In genomic region chr2:165434865-165435500, GRCh38 we compare ENCODE assay signal across 25 cellular contexts. TPM values are rescaled to one million over a fixed set of nuclear protein-coding genes. Genes with fewer than 3 reads are reported as not detected.
A peak's percentile ranks its signal among the peaks of the same experiment; 100 is the strongest.
DNase-seq lines count a peak whose midpoint lies in the region; ATAC-seq and TF ChIP-seq lines count a peak whose summit lies in the region.
"Had no signal": no experiment of that assay in that cellular context is flagged by ENCODE, and none has a peak within 500 bp of the region (broad histone marks: within the 10 kb centered on the region; RNA-seq: fewer than 3 reads in every experiment).

No MANE protein-coding gene starts in this region.

- H3K36me3 Mint-ChIP-seq in Caco-2 (ENCODE audit: insufficient read depth, unreplicated experiment), result peaks cover 4% of the 10 kb centered on the region
- no peaks in the 10 kb centered on the region; the same call in 1 of the 2 replicates for H3K36me3 Mint-ChIP-seq in WTC11
- peaks cover 1% of the 10 kb centered on the region for H3K36me3 Mint-ChIP-seq in neural progenitor cell
- no peaks in the 10 kb centered on the region for H3K36me3 Mint-ChIP-seq in natural killer cell
- H3K36me3 Mint-ChIP-seq: CD14-positive monocyte had no signal

- H3K4me1 Mint-ChIP-seq in Caco-2 (ENCODE audit: low read depth, unreplicated experiment), result peaks cover 7% of the 10 kb centered on the region
- peaks cover 45% of the 10 kb centered on the region for H3K4me1 Mint-ChIP-seq in WTC11
- H3K4me1 Mint-ChIP-seq in neural progenitor cell, result peaks cover 41% of the 10 kb centered on the region
- H3K4me1 Mint-ChIP-seq in natural killer cell, result peaks cover 17 to 22% of the 10 kb centered on the region in 2 donors
- H3K4me1 Mint-ChIP-seq: CD14-positive monocyte had no signal

- no TSS peak for BruUV-seq in Caco-2 (replicated peaks; lab: Mats Ljungman, UMichigan)

- TF ChIP-seq CTCF in Caco-2 (IDR thresholded peaks at IDR 0.05; ENCODE audit: insufficient read depth in 1 of 2, low read depth in 1 of 2, low read length in 1 of 2, severe bottlenecking in 1 of 2, unreplicated experiment in 1 of 2) (no peak), HEK293 (tag by site-specific recombination; IDR thresholded peaks at IDR 0.05) (no peak), WTC11 (IDR thresholded peaks at IDR 0.05) (no peak), neural progenitor cell (IDR thresholded peaks at IDR 0.05) (no peak), natural killer cell (IDR thresholded peaks at IDR 0.05) (no peak)

- H3K27me3 Mint-ChIP-seq in Caco-2 (ENCODE audit: insufficient read depth, unreplicated experiment) (no peaks in the 10 kb centered on the region), WTC11 (ENCODE audit: low read depth) (no peaks in the 10 kb centered on the region), neural progenitor cell (ENCODE audit: insufficient read depth, low read depth) (no peaks in the 10 kb centered on the region), natural killer cell (ENCODE audit: low read depth in 2 of 2) (no peaks in the 10 kb centered on the region)

- H3K27me3 ChIP-seq in Caco-2 (replicated peaks; ENCODE audit: control insufficient read depth, insufficient read depth, low read length) (no peaks in the 10 kb centered on the region), neural progenitor cell (no peaks in the 10 kb centered on the region)
- H3K27me3 ChIP-seq: MG63, Peyer's patch, SJSA1 had no signal

- no peaks in the 10 kb centered on the region for H3K9me3 ChIP-seq in Caco-2
- H3K9me3 ChIP-seq in HEK293 (ENCODE audit: control insufficient read depth, insufficient read depth, low read depth, low read length), result no peaks in the 10 kb centered on the region
- H3K9me3 ChIP-seq in neural progenitor cell (ENCODE audit: low read depth), result no peaks in the 10 kb centered on the region
- H3K9me3 ChIP-seq: MG63, Peyer's patch, SJSA1 had no signal

- peaks cover 36% of the 10 kb centered on the region for H3F3A ChIP-seq in neural progenitor cell (ENCODE audit: low read depth)

- H3K4me2 ChIP-seq in neural progenitor cell, result peak overlapping the region; percentile 52

- POLR2A ChIA-PET in Caco-2 (lab: Charles Lee), result interaction anchor here (0.6 kb wide), 1 partner anchor 359 kb away, joined by 3 read pairs; the partner anchor contains the start of gene GALNT3
- POLR2A ChIA-PET in HEK293 (lab: Yijun Ruan, JAX), result no interaction called here
- POLR2A ChIA-PET in WTC11 (lab: Charles Lee), result no interaction called here

- ATAC-seq in WTC11 (peak; percentile 76), natural killer cell (no peak), HG02973 (IDR thresholded peaks at IDR 0.05; ENCODE audit: unreplicated experiment) (no peak)

- H3K27ac Mint-ChIP-seq in Caco-2 (ENCODE audit: unreplicated experiment), result peak overlapping the region; percentile 84
- H3K27ac Mint-ChIP-seq in WTC11, result peak overlapping the region; percentile 30; the same call in 1 of the 2 replicates
- peak overlapping the region; percentile 61 for H3K27ac Mint-ChIP-seq in neural progenitor cell
- H3K27ac Mint-ChIP-seq in natural killer cell, result no peak overlapping the region
- H3K27ac Mint-ChIP-seq: CD14-positive monocyte, HFFc6 had no signal

- H3K4me3 ChIP-seq in Caco-2 (ENCODE audit: low read depth, low read length) (no peak overlapping the region), HEK293 (ENCODE audit: low read depth, low read length) (no peak overlapping the region), neural progenitor cell (no peak overlapping the region)
- H3K4me3 ChIP-seq: MG63, Peyer's patch, SJSA1 had no signal

- intact Hi-C loops in Caco-2 (cut with micrococcal nuclease; ENCODE audit: unreplicated experiment) (loop anchor here (1.0 kb wide), 3 partner anchors 18 to 34 kb away; partner anchors contain the start of gene CSRNP3), natural killer cell (cut with micrococcal nuclease) (no loop called here)

- H3K4me3 Mint-ChIP-seq in Caco-2 (ENCODE audit: unreplicated experiment) (peak overlapping the region; percentile 42), WTC11 (no peak overlapping the region), neural progenitor cell (peak overlapping the region; percentile 15), natural killer cell (no peak overlapping the region)
- H3K4me3 Mint-ChIP-seq: CD14-positive monocyte, HFFc6 had no signal

- H2AFZ ChIP-seq in neural progenitor cell (replicated peaks), result no peak overlapping the region

- peaks cover 25% of the 10 kb centered on the region for H3K4me1 ChIP-seq in Caco-2
- H3K4me1 ChIP-seq in HEK293 (ENCODE audit: control insufficient read depth, insufficient read depth, low read length), result peaks cover 11% of the 10 kb centered on the region; the same call in 1 of the 2 replicates
- peaks cover 39% of the 10 kb centered on the region for H3K4me1 ChIP-seq in neural progenitor cell
- H3K4me1 ChIP-seq: Peyer's patch, SJSA1 had no signal

- H3K9ac ChIP-seq in neural progenitor cell, result no peak overlapping the region

- no peaks in the 10 kb centered on the region for H3K79me2 ChIP-seq in neural progenitor cell (ENCODE audit: low read depth)

- H3K36me3 ChIP-seq in Caco-2 (ENCODE audit: control insufficient read depth, insufficient read depth, low read length), result no peaks in the 10 kb centered on the region
- H3K36me3 ChIP-seq in HEK293 (ENCODE audit: control insufficient read depth in 2 of 2, insufficient read depth in 1 of 2, low read length in 2 of 2), result no peaks in the 10 kb centered on the region
- no peaks in the 10 kb centered on the region for H3K36me3 ChIP-seq in neural progenitor cell
- H3K36me3 ChIP-seq: MG63, Peyer's patch, SJSA1 had no signal

- CTCF ChIA-PET in Caco-2 (lab: Charles Lee), result interaction anchor here (0.7 to 1.4 kb wide), 3 partner anchors 15 to 439 kb away, joined by 3 to 7 read pairs (median 4); partner anchors contain the start of gene CSRNP3
- CTCF ChIA-PET in HEK293 (lab: Yijun Ruan, JAX), result interaction anchor here (0.9 kb wide), 1 partner anchor 33 kb away, joined by 3 read pairs; no protein-coding TSS in a partner anchor
- CTCF ChIA-PET in WTC11 (lab: Charles Lee), result interaction anchor here (2.1 kb wide), 1 partner anchor 344 kb away, joined by 8 read pairs; no protein-coding TSS in a partner anchor

- no peaks in the 10 kb centered on the region for H4K20me1 ChIP-seq in neural progenitor cell (ENCODE audit: low read depth)

- no peaks in the 10 kb centered on the region for H3K9me3 Mint-ChIP-seq in Caco-2 (ENCODE audit: unreplicated experiment)
- no peaks in the 10 kb centered on the region for H3K9me3 Mint-ChIP-seq in WTC11
- H3K9me3 Mint-ChIP-seq in neural progenitor cell, result no peaks in the 10 kb centered on the region
- H3K9me3 Mint-ChIP-seq in natural killer cell, result no peaks in the 10 kb centered on the region
- H3K9me3 Mint-ChIP-seq: CD14-positive monocyte had no signal

- peak in 1 of 2 experiments; percentile 57 for DNase-seq in Caco-2
- DNase-seq in WTC11 (ENCODE audit: low spot score), result no peak
- DNase-seq in neural progenitor cell (ENCODE audit: low spot score), result no peak
- DNase-seq in NCI-H345 (lab: John Stamatoyannopoulos, UW), result no peak
- DNase-seq in natural killer cell, result no peak
- no peak for DNase-seq in UCSD-AML1 (lab: John Stamatoyannopoulos, UW; ENCODE audit: unreplicated experiment)
- DNase-seq: 8988T; EL; HFFc6; Kasumi-1; MG63; NCI-H1048; NCI-H1436; NCI-H1930; NCI-H2171 treated with DMSO at 0.1 percent for 48 hours; NCI-H446 treated with DMSO at 0.1 percent for 48 hours; NCI-H69; NK-92 treated with Interleukin-12 subunit alpha and Interleukin-12 subunit beta, amount 100 ng/mL, for 24 hours; Peyer's patch had no signal

- H3K27ac ChIP-seq in HEK293 (ENCODE audit: extremely low read depth, low read depth, low read length) (no peak overlapping the region), neural progenitor cell (peak overlapping the region; percentile 54)
- H3K27ac ChIP-seq: HL-60, Peyer's patch, SJSA1 had no signal

TF ChIP-seq in HEK293, 187 proteins besides CTCF, POLR2A, EP300 and RAD21 (continues in another document):
- TF ChIP-seq KLF10 (tag by site-specific recombination; IDR thresholded peaks at IDR 0.05) (no peak), ZNF26 (tag by site-specific recombination; IDR thresholded peaks at IDR 0.05) (no peak)

TF ChIP-seq in WTC11, 78 proteins besides CTCF, POLR2A, EP300 and RAD21:
- TF ChIP-seq ZNF219 (CRISPR knock-in tag; IDR thresholded peaks at IDR 0.05; ENCODE audit: borderline replicate concordance) (no peak), CDX4 (CRISPR knock-in tag; IDR thresholded peaks at IDR 0.05; ENCODE audit: borderline replicate concordance) (no peak), E2F5 (CRISPR knock-in tag; IDR thresholded peaks at IDR 0.05) (no peak), JUN (CRISPR knock-in tag; IDR thresholded peaks at IDR 0.05) (no peak), NR3C1 (CRISPR knock-in tag; conservative IDR thresholded peaks at IDR 0.05; ENCODE audit: low read depth) (no peak), PREB (CRISPR knock-in tag; IDR thresholded peaks at IDR 0.05; ENCODE audit: borderline replicate concordance) (no peak)
TF ChIP-seq in WTC11: peak in this region for 0.

RNA-seq across cellular contexts. Expression of gene CSRNP3, which starts 34.5 kb away (rescaled TPM):
- total RNA-seq in Caco-2 (2022) (1.2 and 1.3 TPM in 2 replicates), WTC11 (2021) (7.3 to 8.0 TPM (median 8.0 TPM) in 3 replicates), neural progenitor cell (ENCODE audit: low replicate concordance) (14.7 and 16.9 TPM in 2 replicates), natural killer cell (not detected)
- total RNA-seq: HT1080, SJSA1 had no signal

Comparison
In these comparisons a context has a peak if more than half of its experiments do, and no peak if none do; other contexts are left out.
1. H3K27ac Mint-ChIP-seq: peak in Caco-2 (single experiment), WTC11 (single experiment) and neural progenitor cell (single experiment); none in natural killer cell (0 of 2).
2. H3K4me3 Mint-ChIP-seq: peak in Caco-2 (single experiment) and neural progenitor cell (single experiment); none in WTC11 (single experiment) and natural killer cell (single experiment).